19 cellular contexts compared by ENCODE assay signal in genomic region chr3:37499820-37500219, GRCh38. TPM values are rescaled to one million over a fixed set of nuclear protein-coding genes. Genes with fewer than 3 reads are reported as not detected.
A peak's percentile ranks its signal among the peaks of the same experiment; 100 is the strongest.
DNase-seq lines count a peak whose midpoint lies in the region; ATAC-seq and TF ChIP-seq lines count a peak whose summit lies in the region.
"Had no signal": no experiment of that assay in that cellular context is flagged by ENCODE, and none has a peak within 500 bp of the region (broad histone marks: within the 10 kb centered on the region; RNA-seq: fewer than 3 reads in every experiment).

No MANE protein-coding gene starts in this region.

- CTCF ChIA-PET in activated CD4-positive, alpha-beta T cell treated with anti-CD3 and anti-CD28 coated beads, Interleukin-2, amount 10 ng/mL, durations not matched to agents 7 days and 5 days (lab: Charles Lee): interaction anchor here (1.0 to 1.1 kb wide), 2 partner anchors 9 to 18 kb away, joined by 3 to 4 read pairs; no protein-coding TSS in a partner anchor

- H3K27me3 Mint-ChIP-seq in activated CD4-positive, alpha-beta T cell treated with anti-CD3 and anti-CD28 coated beads, Interleukin-2, amount 10 ng/mL, durations not matched to agents 24 days and 14 days: peaks cover 2% of the 10 kb centered on the region
- peaks cover 26% of the 10 kb centered on the region for H3K27me3 Mint-ChIP-seq in activated CD4-positive, alpha-beta T cell treated with anti-CD3 and anti-CD28 coated beads, Interleukin-2, amount 10 ng/mL, durations not matched to agents 7 days and 5 days
- H3K27me3 Mint-ChIP-seq in stimulated activated naive CD8-positive, alpha-beta T cell treated with anti-CD3 and anti-CD28 coated beads, Interleukin-15, Interleukin-2, amounts not matched to agents 100 ng/mL and 50 ng/mL, for 24 hours: peaks cover 34% of the 10 kb centered on the region

- no peak for ATAC-seq in stimulated activated naive CD8-positive, alpha-beta T cell treated with anti-CD3 and anti-CD28 coated beads, Interleukin-15, Interleukin-2, amounts not matched to agents 100 U/mL and 50 U/mL, for 24 hours

- peaks cover 18% of the 10 kb centered on the region for H3K27me3 ChIP-seq in osteoblast (ENCODE audit: insufficient read depth, low read length)

- no peak overlapping the region for H3K4me2 ChIP-seq in osteoblast (ENCODE audit: insufficient read depth, low read length)

- TF ChIP-seq CTCF in osteoblast (IDR thresholded peaks at IDR 0.05; ENCODE audit: extremely low read depth, low read depth, low read length) (no peak), coronary artery (IDR thresholded peaks at IDR 0.05) (no peak)

- POLR2A ChIA-PET in activated CD4-positive, alpha-beta T cell treated with anti-CD3 and anti-CD28 coated beads, Interleukin-2, amount 10 ng/mL, durations not matched to agents 7 days and 5 days (lab: Charles Lee): no interaction called here

- H3K79me2 ChIP-seq in osteoblast (ENCODE audit: insufficient read depth, low read length): no peaks in the 10 kb centered on the region

- no peak overlapping the region for H3K4me3 Mint-ChIP-seq in activated CD4-positive, alpha-beta T cell treated with anti-CD3 and anti-CD28 coated beads, Interleukin-2, amount 10 ng/mL, durations not matched to agents 24 days and 14 days
- H3K4me3 Mint-ChIP-seq in activated CD4-positive, alpha-beta T cell treated with anti-CD3 and anti-CD28 coated beads, Interleukin-2, amount 10 ng/mL, durations not matched to agents 7 days and 5 days: no peak overlapping the region
- H3K4me3 Mint-ChIP-seq in stimulated activated naive CD8-positive, alpha-beta T cell treated with anti-CD3 and anti-CD28 coated beads, Interleukin-15, Interleukin-2, amounts not matched to agents 100 ng/mL and 50 ng/mL, for 24 hours: no peak overlapping the region
- H3K4me3 Mint-ChIP-seq: B cell; CD4-positive, alpha-beta memory T cell had no signal

- no peaks in the 10 kb centered on the region for H4K20me1 ChIP-seq in osteoblast (ENCODE audit: insufficient read depth, low read length)

- H3K9me3 ChIP-seq in osteoblast (ENCODE audit: low read depth, low read length): no peaks in the 10 kb centered on the region

- H3K4me1 Mint-ChIP-seq in activated CD4-positive, alpha-beta T cell treated with anti-CD3 and anti-CD28 coated beads, Interleukin-2, amount 10 ng/mL, durations not matched to agents 24 days and 14 days: peaks cover 25% of the 10 kb centered on the region
- peaks cover 5% of the 10 kb centered on the region for H3K4me1 Mint-ChIP-seq in activated CD4-positive, alpha-beta T cell treated with anti-CD3 and anti-CD28 coated beads, Interleukin-2, amount 10 ng/mL, durations not matched to agents 7 days and 5 days
- H3K4me1 Mint-ChIP-seq in stimulated activated naive CD8-positive, alpha-beta T cell treated with anti-CD3 and anti-CD28 coated beads, Interleukin-15, Interleukin-2, amounts not matched to agents 100 ng/mL and 50 ng/mL, for 24 hours (ENCODE audit: low read depth): peaks cover 10% of the 10 kb centered on the region
- H3K4me1 Mint-ChIP-seq: B cell had no signal

- DNase-seq in activated CD4-positive, alpha-beta T cell treated with anti-CD3 and anti-CD28 coated beads, Interleukin-2, amount 10 ng/mL, durations not matched to agents 24 days and 14 days: no peak
- no peak for DNase-seq in activated CD4-positive, alpha-beta T cell treated with anti-CD3 and anti-CD28 coated beads, Interleukin-2, amount 10 ng/mL, durations not matched to agents 7 days and 5 days
- no peak for DNase-seq in stimulated activated naive CD8-positive, alpha-beta T cell treated with anti-CD3 and anti-CD28 coated beads, Interleukin-15, Interleukin-2, amounts not matched to agents 100 U/mL and 50 U/mL, for 24 hours
- DNase-seq in osteoblast (ENCODE audit: insufficient read length, low spot score, missing footprints) (peak; percentile 72), nucleus accumbens (lab: John Stamatoyannopoulos, UW) (no peak), GM19240 (ENCODE audit: insufficient read length, low spot score) (no peak), coronary artery (ENCODE audit: low spot score) (no peak)
- DNase-seq: C1 segment of cervical spinal cord; Calu3; CD4-positive, alpha-beta memory T cell; COR-L47; DMS53; DMS79 treated with DMSO at 0.1 percent for 48 hours; GF-D8; H7; HCEC 1CT had no signal

- H2AFZ ChIP-seq in osteoblast (ENCODE audit: low read length): no peak overlapping the region

- H3K4me1 ChIP-seq in osteoblast (ENCODE audit: insufficient read depth, low read length): no peaks in the 10 kb centered on the region

- H3K27ac Mint-ChIP-seq in activated CD4-positive, alpha-beta T cell treated with anti-CD3 and anti-CD28 coated beads, Interleukin-2, amount 10 ng/mL, durations not matched to agents 24 days and 14 days: peak overlapping the region; percentile 77
- H3K27ac Mint-ChIP-seq in activated CD4-positive, alpha-beta T cell treated with anti-CD3 and anti-CD28 coated beads, Interleukin-2, amount 10 ng/mL, durations not matched to agents 7 days and 5 days: no peak overlapping the region
- H3K27ac Mint-ChIP-seq in stimulated activated naive CD8-positive, alpha-beta T cell treated with anti-CD3 and anti-CD28 coated beads, Interleukin-15, Interleukin-2, amounts not matched to agents 100 ng/mL and 50 ng/mL, for 24 hours: peak overlapping the region; percentile 73
- H3K27ac Mint-ChIP-seq: B cell; CD4-positive, alpha-beta memory T cell had no signal

- no peak overlapping the region for H3K4me3 ChIP-seq in osteoblast (ENCODE audit: insufficient read depth, low read length)
- H3K4me3 ChIP-seq in coronary artery: no peak overlapping the region

- no peak overlapping the region for H3K27ac ChIP-seq in osteoblast (ENCODE audit: low read depth, low read length)
- no peak overlapping the region for H3K27ac ChIP-seq in coronary artery
- H3K27ac ChIP-seq: 22Rv1 had no signal

- H3K36me3 ChIP-seq in osteoblast (ENCODE audit: insufficient read depth, low read length): no peaks in the 10 kb centered on the region

- intact Hi-C loops in activated CD4-positive, alpha-beta T cell treated with anti-CD3 and anti-CD28 coated beads, Interleukin-2, amount 10 ng/mL, durations not matched to agents 24 days and 14 days (cut with micrococcal nuclease): no loop called here

- H3K36me3 Mint-ChIP-seq in activated CD4-positive, alpha-beta T cell treated with anti-CD3 and anti-CD28 coated beads, Interleukin-2, amount 10 ng/mL, durations not matched to agents 24 days and 14 days (ENCODE audit: low read depth): no peaks in the 10 kb centered on the region
- no peaks in the 10 kb centered on the region for H3K36me3 Mint-ChIP-seq in activated CD4-positive, alpha-beta T cell treated with anti-CD3 and anti-CD28 coated beads, Interleukin-2, amount 10 ng/mL, durations not matched to agents 7 days and 5 days (ENCODE audit: low read depth)
- H3K36me3 Mint-ChIP-seq in stimulated activated naive CD8-positive, alpha-beta T cell treated with anti-CD3 and anti-CD28 coated beads, Interleukin-15, Interleukin-2, amounts not matched to agents 100 ng/mL and 50 ng/mL, for 24 hours (ENCODE audit: low read depth): no peaks in the 10 kb centered on the region
- H3K36me3 Mint-ChIP-seq: CD4-positive, alpha-beta memory T cell had no signal

- no peaks in the 10 kb centered on the region for H3K9me3 Mint-ChIP-seq in activated CD4-positive, alpha-beta T cell treated with anti-CD3 and anti-CD28 coated beads, Interleukin-2, amount 10 ng/mL, durations not matched to agents 24 days and 14 days
- H3K9me3 Mint-ChIP-seq in activated CD4-positive, alpha-beta T cell treated with anti-CD3 and anti-CD28 coated beads, Interleukin-2, amount 10 ng/mL, durations not matched to agents 7 days and 5 days: no peaks in the 10 kb centered on the region
- no peaks in the 10 kb centered on the region for H3K9me3 Mint-ChIP-seq in stimulated activated naive CD8-positive, alpha-beta T cell treated with anti-CD3 and anti-CD28 coated beads, Interleukin-15, Interleukin-2, amounts not matched to agents 100 ng/mL and 50 ng/mL, for 24 hours

RNA-seq across cellular contexts. Expression of gene ITGA9, which starts 47.9 kb away (rescaled TPM):
- total RNA-seq in activated CD4-positive, alpha-beta T cell treated with anti-CD3 and anti-CD28 coated beads, Interleukin-2, amount 10 ng/mL, durations not matched to agents 24 days and 14 days: 0.91 and 1.3 TPM in 2 replicates
- total RNA-seq in activated CD4-positive, alpha-beta T cell treated with anti-CD3 and anti-CD28 coated beads, Interleukin-2, amount 10 ng/mL, durations not matched to agents 7 days and 5 days: not detected
- 0.29 and 0.36 TPM in 2 replicates for total RNA-seq in osteoblast
- total RNA-seq: B cell had no signal
